Comparison of ENCODE assay signal across 1 cellular context in genomic region chr6:14600306-14600705, GRCh38.
TF ChIP-seq lines count a peak whose summit lies in the region.
"Not testable (repeated sequence)": the region's sequence is repeated elsewhere in the genome, so short reads cannot be mapped to it uniquely, and the experiment has no call there.

No MANE protein-coding gene starts in this region.

TF ChIP-seq in K562, 482 proteins besides CTCF, POLR2A, EP300 and RAD21 (continued from another document):
- TF ChIP-seq ATF3 (IDR thresholded peaks at IDR 0.05) (0 out of 2 replicates have a peak, but pooled peaks have one; percentile 7), CC2D1A (IDR thresholded peaks at IDR 0.05) (peak; percentile 27; the same call in 1 of the 2 replicates), MYBL2 (IDR thresholded peaks at IDR 0.05; ENCODE audit: low read depth) (peak; percentile 71), TRIM24 (IDR thresholded peaks at IDR 0.05) (peak; percentile 37 to 52; a peak in 2 of 4 replicates), CREM (IDR thresholded peaks at IDR 0.05; ENCODE audit: low read depth) (0 out of 2 replicates have a peak, but pooled peaks have one; percentile 18), NFE2 (IDR thresholded peaks at IDR 0.05; ENCODE audit: low read depth) (peak; percentile 25; the same call in 1 of the 2 replicates)
- TF ChIP-seq ATF3 (CRISPR knock-in tag; conservative IDR thresholded peaks at IDR 0.05); MYBL2 (CRISPR knock-in tag; IDR thresholded peaks at IDR 0.05; ENCODE audit: borderline replicate concordance): not testable (repeated sequence)
TF ChIP-seq in K562: peak in this region for 7; not testable (repeated sequence) for 475.
